Comparison of ENCODE assay signal across 19 cellular contexts in the genomic region with DNA sequence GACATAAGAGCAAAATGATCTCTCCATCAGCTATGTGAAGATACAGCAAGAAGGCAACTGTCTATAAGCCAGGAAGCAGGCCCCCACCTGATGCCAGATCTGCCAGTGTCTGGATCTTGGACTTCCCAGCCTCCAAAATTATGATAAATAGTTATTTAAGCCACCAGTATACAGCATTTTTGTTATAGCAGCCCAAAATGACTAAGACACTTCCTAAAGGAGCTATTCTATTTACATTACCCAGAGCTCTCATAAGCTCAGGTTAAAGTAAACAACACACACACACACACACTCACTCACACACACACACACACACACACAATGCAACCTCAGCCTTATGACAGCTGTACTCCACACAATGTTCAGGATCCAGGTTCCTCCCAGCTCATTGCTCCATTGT.
"Had no signal": no experiment of that assay in that cellular context is flagged by ENCODE, and none has a peak within 500 bp of the region (broad histone marks: within the 10 kb centered on the region; RNA-seq: fewer than 3 reads in every experiment).

No MANE protein-coding gene starts in this region.

- H3K4me1 ChIP-seq: parathyroid adenoma had no signal

- H3K27ac ChIP-seq: heart right ventricle, parathyroid adenoma, psoas muscle, sigmoid colon, skin epidermis, testis, tibial nerve, upper lobe of right lung, vagina had no signal

- H3K27me3 Mint-ChIP-seq: stimulated activated naive B cell treated with anti-CD40 and anti-IgM and Interleukin-4, amounts not matched to agents 10 μg/mL and 1 μg/mL and 100 μg/mL, for 72 hours; stimulated activated naive CD8-positive, alpha-beta T cell treated with anti-CD3 and anti-CD28 coated beads, Interleukin-15, amount 100 ng/mL, for 72 hours had no signal

- H3K4me3 Mint-ChIP-seq: nephron progenitor cell; stimulated activated naive B cell treated with anti-CD40 and anti-IgM and Interleukin-4, amounts not matched to agents 10 μg/mL and 1 μg/mL and 100 μg/mL, for 72 hours; stimulated activated naive CD8-positive, alpha-beta T cell treated with anti-CD3 and anti-CD28 coated beads, Interleukin-15, amount 100 ng/mL, for 72 hours had no signal

- H3K9me3 ChIP-seq: heart right ventricle, psoas muscle, sigmoid colon, testis, tibial nerve, upper lobe of right lung, vagina had no signal

- H3K36me3 Mint-ChIP-seq: stimulated activated naive B cell treated with anti-CD40 and anti-IgM and Interleukin-4, amounts not matched to agents 10 μg/mL and 1 μg/mL and 100 μg/mL, for 72 hours had no signal

- H3K27me3 ChIP-seq: sigmoid colon, testis, tibial nerve, upper lobe of right lung, vagina had no signal

- DNase-seq: effector memory CD4-positive, alpha-beta T cell; heart right ventricle; islet precursor cell; mammary epithelial cell; nephron progenitor cell; psoas muscle; sigmoid colon; stimulated activated CD4-positive, alpha-beta T cell treated with anti-CD3 and anti-CD28 coated beads, Interleukin-2, amount 100 ng/mL, for 24 hours; stimulated activated CD4-positive, alpha-beta T cell treated with anti-CD3 and anti-CD28 coated beads, Interleukin-4, amount 100 ng/mL, for 4 hours; stimulated activated naive B cell treated with anti-CD40 and anti-IgM and Interleukin-4, amounts not matched to agents 10 μg/mL and 1 μg/mL and 100 μg/mL, for 72 hours; stimulated activated naive CD8-positive, alpha-beta T cell treated with anti-CD3 and anti-CD28 coated beads, Interleukin-15, amount 100 ng/mL, for 72 hours; testis; upper lobe of right lung had no signal

- H3K4me3 ChIP-seq: heart right ventricle, psoas muscle, sigmoid colon, skin epidermis, testis, tibial nerve, upper lobe of right lung, vagina had no signal

- ATAC-seq: esophagus mucosa; heart right ventricle; left lobe of liver; psoas muscle; stimulated activated naive B cell treated with anti-CD40 and anti-IgM and Interleukin-4, amounts not matched to agents 10 μg/mL and 1 μg/mL and 100 μg/mL, for 72 hours; stimulated activated naive CD8-positive, alpha-beta T cell treated with anti-CD3 and anti-CD28 coated beads, Interleukin-15, amount 100 ng/mL, for 72 hours; upper lobe of right lung had no signal

- H3K9me3 Mint-ChIP-seq: nephron progenitor cell; stimulated activated naive B cell treated with anti-CD40 and anti-IgM and Interleukin-4, amounts not matched to agents 10 μg/mL and 1 μg/mL and 100 μg/mL, for 72 hours; stimulated activated naive CD8-positive, alpha-beta T cell treated with anti-CD3 and anti-CD28 coated beads, Interleukin-15, amount 100 ng/mL, for 72 hours had no signal

- H3K27ac Mint-ChIP-seq: nephron progenitor cell; stimulated activated naive B cell treated with anti-CD40 and anti-IgM and Interleukin-4, amounts not matched to agents 10 μg/mL and 1 μg/mL and 100 μg/mL, for 72 hours; stimulated activated naive CD8-positive, alpha-beta T cell treated with anti-CD3 and anti-CD28 coated beads, Interleukin-15, amount 100 ng/mL, for 72 hours had no signal

- H3K36me3 ChIP-seq: heart right ventricle, sigmoid colon, tibial nerve, upper lobe of right lung, vagina had no signal
